In genomic region chr22:28882545-28882877, GRCh38 we compare ENCODE assay signal across 8 cellular contexts. TPM values are rescaled to one million over a fixed set of nuclear protein-coding genes. Genes with fewer than 3 reads are reported as not detected.
DNase-seq lines count a peak whose midpoint lies in the region; ATAC-seq and TF ChIP-seq lines count a peak whose summit lies in the region.

No MANE protein-coding gene starts in this region.

- CTCF ChIA-PET in activated CD4-positive, alpha-beta memory T cell treated with anti-CD3 and anti-CD28 coated beads for 36 hours (lab: Charles Lee), result interaction anchor here (0.9 to 1.5 kb wide), 2 partner anchors 11 to 158 kb away, joined by 4 to 5 read pairs; no protein-coding TSS in a partner anchor

- peaks cover 5 to 23% (median 17%) of the 10 kb centered on the region in 12 donors for H3K4me1 ChIP-seq in heart left ventricle
- peaks cover 12 to 29% of the 10 kb centered on the region in 2 donors for H3K4me1 ChIP-seq in gastrocnemius medialis

- TF ChIP-seq CTCF in heart left ventricle (IDR thresholded peaks at IDR 0.05) (no peak), gastrocnemius medialis (IDR thresholded peaks at IDR 0.05 in 4 of 5, conservative IDR thresholded peaks at IDR 0.05 in 1 of 5) (no peak)

- POLR2A ChIA-PET in activated CD4-positive, alpha-beta memory T cell treated with anti-CD3 and anti-CD28 coated beads for 36 hours (lab: Charles Lee), result interaction anchor here (2.3 kb wide), 1 partner anchor 83 kb away, joined by 6 read pairs; the partner anchor contains the start of gene XBP1

- intact Hi-C loops in activated CD4-positive, alpha-beta memory T cell treated with anti-CD3 and anti-CD28 coated beads for 36 hours (cut with micrococcal nuclease), result loop anchor here (5.0 kb wide), 1 partner anchor 190 kb away; the partner anchor contains the start of gene KREMEN1
- intact Hi-C loops in heart left ventricle (cut with DNase I), result loop anchor here in 4 of 10 donors (10.0 kb wide), 2 partner anchors 152 to 272 kb away; no protein-coding TSS in a partner anchor
- intact Hi-C loops in gastrocnemius medialis (cut with DNase I; ENCODE audit: low total_unique reads), result loop anchor here (5.0 kb wide), 1 partner anchor 45 kb away; no protein-coding TSS in a partner anchor
- intact Hi-C loops in head of caudate nucleus (cut with DNase I), result no loop called here

- peak; percentile 20 for DNase-seq in activated naive CD4-positive, alpha-beta T cell treated with Interleukin-2 at 50 U/mL for 16 hours
- DNase-seq in activated naive CD4-positive, alpha-beta T cell treated with anti-CD3 and anti-CD28 coated beads, Interleukin-2, amount 50 U/mL, for 72 hours (ENCODE audit: low spot score in 2 of 2), result no peak
- DNase-seq in activated CD4-positive, alpha-beta memory T cell treated with anti-CD3 and anti-CD28 coated beads for 36 hours, result peak; percentile 38
- DNase-seq in heart left ventricle (peak in 2 of 5 donors; percentile 29 to 39), gastrocnemius medialis (no peak), head of caudate nucleus (no peak), NCI-H2196 treated with DMSO at 0.1 percent for 48 hours (lab: John Stamatoyannopoulos, UW; ENCODE audit: unreplicated experiment) (no peak)

- H3K4me3 ChIP-seq in heart left ventricle (peak overlapping the region; percentile 20 to 88 (median 66)), gastrocnemius medialis (peak overlapping the region; percentile 69 to 96 (median 79))

- 0 to 7% (median 1%) methylated on average over 5 of the region's 5 CpGs for WGBS in heart left ventricle, 4 donors

- peaks cover 22% of the 10 kb centered on the region for H3K27me3 Mint-ChIP-seq in activated CD4-positive, alpha-beta memory T cell treated with anti-CD3 and anti-CD28 coated beads for 36 hours

- no peaks in the 10 kb centered on the region for H3K9me3 Mint-ChIP-seq in activated naive CD4-positive, alpha-beta T cell treated with anti-CD3 and anti-CD28 coated beads, Interleukin-2, amount 50 U/mL, for 72 hours
- H3K9me3 Mint-ChIP-seq in activated CD4-positive, alpha-beta memory T cell treated with anti-CD3 and anti-CD28 coated beads for 36 hours, result no peaks in the 10 kb centered on the region

- H3K4me1 Mint-ChIP-seq in activated CD4-positive, alpha-beta memory T cell treated with anti-CD3 and anti-CD28 coated beads for 36 hours (ENCODE audit: low read depth), result peaks cover 15% of the 10 kb centered on the region

- peak overlapping the region; percentile 78 for H3K4me3 Mint-ChIP-seq in activated CD4-positive, alpha-beta memory T cell treated with anti-CD3 and anti-CD28 coated beads for 36 hours

- no peak for TF ChIP-seq POLR2A in heart left ventricle (IDR thresholded peaks at IDR 0.05)
- no peak for TF ChIP-seq POLR2A in gastrocnemius medialis (IDR thresholded peaks at IDR 0.05)

- H3K9me3 ChIP-seq in heart left ventricle (no peaks in the 10 kb centered on the region), gastrocnemius medialis (no peaks in the 10 kb centered on the region)

- no peaks in the 10 kb centered on the region for H3K36me3 ChIP-seq in heart left ventricle
- H3K36me3 ChIP-seq in gastrocnemius medialis, result no peaks in the 10 kb centered on the region

- in situ Hi-C loops in gastrocnemius medialis (cut with MboI; ENCODE audit: low sequenced_read_pairs in 4 of 4), result no loop called here

- no peak overlapping the region for H3K27ac Mint-ChIP-seq in activated naive CD4-positive, alpha-beta T cell treated with anti-CD3 and anti-CD28 coated beads, Interleukin-2, amount 50 U/mL, for 72 hours
- no peak overlapping the region for H3K27ac Mint-ChIP-seq in activated CD4-positive, alpha-beta memory T cell treated with anti-CD3 and anti-CD28 coated beads for 36 hours

- H3K27me3 ChIP-seq in heart left ventricle (peaks cover 0 to 9% (median 0%) of the 10 kb centered on the region in 9 donors), gastrocnemius medialis (no peaks in the 10 kb centered on the region)

- H3K36me3 Mint-ChIP-seq in activated naive CD4-positive, alpha-beta T cell treated with anti-CD3 and anti-CD28 coated beads, Interleukin-2, amount 50 U/mL, for 72 hours, result peaks cover 6 to 8% of the 10 kb centered on the region in 2 donors
- no peaks in the 10 kb centered on the region for H3K36me3 Mint-ChIP-seq in activated CD4-positive, alpha-beta memory T cell treated with anti-CD3 and anti-CD28 coated beads for 36 hours

- peak overlapping the region in 10 of 12 donors; percentile 2 to 73 (median 54) for H3K27ac ChIP-seq in heart left ventricle
- peak overlapping the region; percentile 57 to 75 (median 68) for H3K27ac ChIP-seq in gastrocnemius medialis

- no peak for ATAC-seq in activated naive CD4-positive, alpha-beta T cell treated with anti-CD3 and anti-CD28 coated beads, Interleukin-2, amount 50 U/mL, for 72 hours
- ATAC-seq in heart left ventricle, result peak; percentile 2 to 48 (median 12)
- peak in 1 of 2 donors; percentile 1 for ATAC-seq in gastrocnemius medialis
- ATAC-seq in HG03457 (IDR thresholded peaks at IDR 0.05; ENCODE audit: unreplicated experiment), result no peak

RNA-seq across cellular contexts. Expression of gene ZNRF3, which starts 0.9 kb away (rescaled TPM):
- 1 to 10 TPM in 1 of 2 donors, under 1 TPM in 1; 0.66 to 1.7 TPM for total RNA-seq in activated naive CD4-positive, alpha-beta T cell treated with anti-CD3 and anti-CD28 coated beads, Interleukin-2, amount 50 U/mL, for 72 hours
- total RNA-seq in activated CD4-positive, alpha-beta memory T cell treated with anti-CD3 and anti-CD28 coated beads for 36 hours, result 1 to 10 TPM; 1.3 to 1.5 TPM
- total RNA-seq in heart left ventricle (1 to 10 TPM; 5.3 to 9.2 (median 7.3) TPM), gastrocnemius medialis (10 to 100 TPM in 3 of 4 donors, 1 to 10 TPM in 1; 7.8 to 19.1 (median 11.1) TPM)
- 1 to 10 TPM; 1.8 to 6.2 TPM for polyA plus RNA-seq in heart left ventricle

Comparison
In these comparisons a context has a peak if more than half of its experiments do, and no peak if none do; other contexts are left out.
1. DNase-seq: peak in activated naive CD4-positive, alpha-beta T cell treated with Interleukin-2 at 50 U/mL for 16 hours (single experiment) and activated CD4-positive, alpha-beta memory T cell treated with anti-CD3 and anti-CD28 coated beads for 36 hours (single experiment); none in activated naive CD4-positive, alpha-beta T cell treated with anti-CD3 and anti-CD28 coated beads, Interleukin-2, amount 50 U/mL, for 72 hours (0 of 2), gastrocnemius medialis (0 of 2), head of caudate nucleus (0 of 42) and NCI-H2196 treated with DMSO at 0.1 percent for 48 hours (single experiment).
2. ATAC-seq: peak in heart left ventricle (4 of 4); none in activated naive CD4-positive, alpha-beta T cell treated with anti-CD3 and anti-CD28 coated beads, Interleukin-2, amount 50 U/mL, for 72 hours (0 of 2) and HG03457 (single experiment).